ENCODE assay signal across 13 cellular contexts in the genomic region with DNA sequence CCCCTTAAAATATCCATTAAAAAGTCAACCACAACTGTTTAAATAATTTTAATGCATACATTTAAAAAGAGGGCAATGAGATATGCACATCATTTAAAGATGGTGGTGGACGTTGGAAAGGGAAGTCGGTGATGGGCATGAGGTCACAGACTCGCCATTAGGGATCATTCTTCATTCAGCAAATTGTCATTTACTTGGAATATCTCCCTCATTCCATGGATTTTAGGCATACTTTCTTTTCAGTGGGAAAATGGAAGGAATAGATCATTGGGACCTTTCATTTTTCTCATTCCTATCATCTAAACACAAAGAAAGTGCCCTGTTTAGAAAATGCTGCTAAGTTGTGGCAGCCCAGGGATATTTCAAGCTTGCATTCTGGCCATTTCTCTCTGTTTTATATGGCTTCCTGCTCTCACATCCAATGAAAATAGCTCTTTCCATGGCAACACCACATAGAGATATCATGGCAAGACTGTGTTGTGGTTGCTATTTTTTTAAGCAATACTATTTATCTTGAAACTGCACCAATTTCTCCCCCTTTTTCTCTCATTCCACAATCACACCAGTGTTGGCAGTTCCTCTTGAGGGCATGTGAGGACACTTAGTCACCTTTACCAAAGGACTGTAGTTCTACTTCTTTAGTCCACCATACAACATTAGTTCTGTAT. TPM values are rescaled to one million over a fixed set of nuclear protein-coding genes. Genes with fewer than 3 reads are reported as not detected.
A peak's percentile ranks its signal among the peaks of the same experiment; 100 is the strongest.
DNase-seq lines count a peak whose midpoint lies in the region; ATAC-seq and TF ChIP-seq lines count a peak whose summit lies in the region.
"Had no signal": no experiment of that assay in that cellular context is flagged by ENCODE, and none has a peak within 500 bp of the region (broad histone marks: within the 10 kb centered on the region; RNA-seq: fewer than 3 reads in every experiment).

No MANE protein-coding gene starts in this region.

- no peaks in the 10 kb centered on the region for H3K27me3 Mint-ChIP-seq in HFFc6 (ENCODE audit: insufficient read depth)

- H3K27ac Mint-ChIP-seq in HFFc6: peak overlapping the region; percentile 74
- H3K27ac Mint-ChIP-seq: activated CD8-positive, alpha-beta T cell treated with anti-CD3 and anti-CD28 coated beads, Interleukin-2, amount 10 ng/mL, durations not matched to agents 7 days and 5 days had no signal

- no peak overlapping the region; the same call in 1 of the 2 replicates for H3K4me3 Mint-ChIP-seq in HFFc6
- H3K4me3 Mint-ChIP-seq: activated CD8-positive, alpha-beta T cell treated with anti-CD3 and anti-CD28 coated beads, Interleukin-2, amount 10 ng/mL, durations not matched to agents 7 days and 5 days had no signal

- H3K4me3 ChIP-seq in astrocyte of the spinal cord (ENCODE audit: low read depth, low read length): no peak overlapping the region
- H3K4me3 ChIP-seq: SJSA1, tibial nerve had no signal

- in situ Hi-C loops in astrocyte of the spinal cord (cut with HindIII; ENCODE audit: low sequenced_read_pairs): no loop called here

- H3K4me1 Mint-ChIP-seq in HFFc6 (ENCODE audit: low read depth): peaks cover 58% of the 10 kb centered on the region

- no peak for TF ChIP-seq CTCF in HFFc6 (IDR thresholded peaks at IDR 0.05)
- TF ChIP-seq CTCF in astrocyte of the spinal cord (IDR thresholded peaks at IDR 0.05; ENCODE audit: low read depth, low read length): no peak

- peaks cover 5% of the 10 kb centered on the region; the same call in 1 of the 2 replicates for H3K36me3 Mint-ChIP-seq in HFFc6 (ENCODE audit: low read depth)

- no peaks in the 10 kb centered on the region for H3K9me3 Mint-ChIP-seq in HFFc6

- no peak for ATAC-seq in GM19452 (IDR thresholded peaks at IDR 0.05; ENCODE audit: unreplicated experiment)
- ATAC-seq: activated CD8-positive, alpha-beta T cell treated with anti-CD3 and anti-CD28 coated beads, Interleukin-2, amount 10 ng/mL, durations not matched to agents 7 days and 5 days had no signal

- DNase-seq in HFFc6 (peak; percentile 88), astrocyte of the spinal cord (ENCODE audit: low read depth, low spot score) (peak; percentile 92), hepatic stellate cell (ENCODE audit: low spot score) (peak; percentile 34), stromal cell of bone marrow (ENCODE audit: low read depth) (peak; percentile 92), T-helper 9 cell (no peak), NCI-H446 (lab: John Stamatoyannopoulos, UW) (no peak)
- DNase-seq: activated CD8-positive, alpha-beta T cell treated with anti-CD3 and anti-CD28 coated beads, Interleukin-2, amount 10 ng/mL, durations not matched to agents 7 days and 5 days; effector CD8-positive, alpha-beta T cell; GF-D8; NCI-H1092 had no signal

RNA-seq across cellular contexts. Expression of a gene that starts 40.7 kb away (rescaled TPM):
- total RNA-seq in HFFc6 (2021; fragmentation: NEBNext Ultra II Directional; extraction: Animal tissue kit (Norgen Biotek cat#: 25700)): 10 to 100 TPM; 20.1 to 50.6 (median 23.3) TPM

Comparison
In these comparisons a context has a peak if more than half of its experiments do, and no peak if none do; other contexts are left out.
1. DNase-seq: peak in HFFc6 (single experiment), astrocyte of the spinal cord (single experiment), hepatic stellate cell (single experiment) and stromal cell of bone marrow (single experiment); none in T-helper 9 cell (single experiment) and NCI-H446 (0 of 2).